16 cellular contexts compared by ENCODE assay signal in genomic region chr13:32989331-32989730, GRCh38. TPM values are rescaled to one million over a fixed set of nuclear protein-coding genes. Genes with fewer than 3 reads are reported as not detected.
"Had no signal": no experiment of that assay in that cellular context is flagged by ENCODE, and none has a peak within 500 bp of the region (broad histone marks: within the 10 kb centered on the region; RNA-seq: fewer than 3 reads in every experiment).

No MANE protein-coding gene starts in this region.

- DNase-seq: activated CD4-positive, alpha-beta T cell treated with anti-CD3 and anti-CD28 coated beads, Interleukin-2, amount 50 U/mL, for 4 hours; activated effector memory CD4-positive, alpha-beta T cell treated with anti-CD3 and anti-CD28 coated beads, Interleukin-2, amount 50 U/mL, for 16 hours; activated T-cell treated with anti-CD3 and anti-CD28 coated beads, Interleukin-2, amount 50 U/mL, for 72 hours; effector memory CD8-positive, alpha-beta T cell; esophagus squamous epithelium; hypothalamus; islet precursor cell; left colon; stimulated activated naive B cell treated with anti-CD40 and anti-IgM and Interleukin-4, amounts not matched to agents 10 μg/mL and 1 μg/mL and 100 μg/mL, for 72 hours; upper lobe of left lung had no signal

- H3K36me3 ChIP-seq: esophagus squamous epithelium, thoracic aorta, upper lobe of left lung had no signal

- H3K27me3 ChIP-seq: esophagus squamous epithelium, upper lobe of left lung had no signal

- H3K9me3 ChIP-seq: esophagus squamous epithelium, thoracic aorta, upper lobe of left lung had no signal

- ATAC-seq: activated naive CD4-positive, alpha-beta T cell treated with anti-CD3 and anti-CD28 coated beads, Interleukin-2, amount 50 U/mL, for 72 hours; activated T-cell treated with anti-CD3 and anti-CD28 coated beads, Interleukin-2, amount 50 U/mL, for 72 hours; effector memory CD8-positive, alpha-beta T cell; left colon had no signal

- H3K9ac ChIP-seq: parathyroid adenoma had no signal

- H3K27me3 Mint-ChIP-seq: stimulated activated naive B cell treated with anti-CD40 and anti-IgM and Interleukin-4, amounts not matched to agents 10 μg/mL and 1 μg/mL and 100 μg/mL, for 72 hours had no signal

- H3K27ac Mint-ChIP-seq: activated naive CD4-positive, alpha-beta T cell treated with anti-CD3 and anti-CD28 coated beads, Interleukin-2, amount 50 U/mL, for 72 hours; activated T-cell treated with anti-CD3 and anti-CD28 coated beads, Interleukin-2, amount 50 U/mL, for 72 hours; effector memory CD8-positive, alpha-beta T cell; stimulated activated naive B cell treated with anti-CD40 and anti-IgM and Interleukin-4, amounts not matched to agents 10 μg/mL and 1 μg/mL and 100 μg/mL, for 72 hours had no signal

- H3K4me3 Mint-ChIP-seq: nephron had no signal

- H3K9me3 Mint-ChIP-seq: nephron had no signal

- H3K4me3 ChIP-seq: lung, thoracic aorta had no signal

- H3K4me1 ChIP-seq: parathyroid adenoma had no signal

- H3K27ac ChIP-seq: esophagus squamous epithelium, parathyroid adenoma, thoracic aorta, upper lobe of left lung had no signal

- H3K36me3 Mint-ChIP-seq: stimulated activated naive B cell treated with anti-CD40 and anti-IgM and Interleukin-4, amounts not matched to agents 10 μg/mL and 1 μg/mL and 100 μg/mL, for 72 hours had no signal

RNA-seq across cellular contexts. Expression of gene KL, which starts 26.9 kb away (rescaled TPM):
- total RNA-seq: bronchial epithelial cell had no signal
